2 cellular contexts compared by ENCODE assay signal in genomic region chr14:96002511-96002884, GRCh38.
TF ChIP-seq lines count a peak whose summit lies in the region.

No MANE protein-coding gene starts in this region.

TF ChIP-seq in HCT116, 20 proteins besides CTCF, POLR2A, EP300 and RAD21:
- TF ChIP-seq, protein P1, sequence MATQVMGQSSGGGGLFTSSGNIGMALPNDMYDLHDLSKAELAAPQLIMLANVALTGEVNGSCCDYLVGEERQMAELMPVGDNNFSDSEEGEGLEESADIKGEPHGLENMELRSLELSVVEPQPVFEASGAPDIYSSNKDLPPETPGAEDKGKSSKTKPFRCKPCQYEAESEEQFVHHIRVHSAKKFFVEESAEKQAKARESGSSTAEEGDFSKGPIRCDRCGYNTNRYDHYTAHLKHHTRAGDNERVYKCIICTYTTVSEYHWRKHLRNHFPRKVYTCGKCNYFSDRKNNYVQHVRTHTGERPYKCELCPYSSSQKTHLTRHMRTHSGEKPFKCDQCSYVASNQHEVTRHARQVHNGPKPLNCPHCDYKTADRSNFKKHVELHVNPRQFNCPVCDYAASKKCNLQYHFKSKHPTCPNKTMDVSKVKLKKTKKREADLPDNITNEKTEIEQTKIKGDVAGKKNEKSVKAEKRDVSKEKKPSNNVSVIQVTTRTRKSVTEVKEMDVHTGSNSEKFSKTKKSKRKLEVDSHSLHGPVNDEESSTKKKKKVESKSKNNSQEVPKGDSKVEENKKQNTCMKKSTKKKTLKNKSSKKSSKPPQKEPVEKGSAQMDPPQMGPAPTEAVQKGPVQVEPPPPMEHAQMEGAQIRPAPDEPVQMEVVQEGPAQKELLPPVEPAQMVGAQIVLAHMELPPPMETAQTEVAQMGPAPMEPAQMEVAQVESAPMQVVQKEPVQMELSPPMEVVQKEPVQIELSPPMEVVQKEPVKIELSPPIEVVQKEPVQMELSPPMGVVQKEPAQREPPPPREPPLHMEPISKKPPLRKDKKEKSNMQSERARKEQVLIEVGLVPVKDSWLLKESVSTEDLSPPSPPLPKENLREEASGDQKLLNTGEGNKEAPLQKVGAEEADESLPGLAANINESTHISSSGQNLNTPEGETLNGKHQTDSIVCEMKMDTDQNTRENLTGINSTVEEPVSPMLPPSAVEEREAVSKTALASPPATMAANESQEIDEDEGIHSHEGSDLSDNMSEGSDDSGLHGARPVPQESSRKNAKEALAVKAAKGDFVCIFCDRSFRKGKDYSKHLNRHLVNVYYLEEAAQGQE (IDR thresholded peaks at IDR 0.05; ENCODE audit: low read depth) = no peak
- TF ChIP-seq SIN3A (IDR thresholded peaks at IDR 0.05; ENCODE audit: low read depth) (no peak), ZNF274 (IDR thresholded peaks at IDR 0.05; ENCODE audit: low read depth, low read length) (no peak), SP1 (IDR thresholded peaks at IDR 0.05; ENCODE audit: low read depth) (no peak), ZFX (IDR thresholded peaks at IDR 0.05) (no peak), TCF7L2 (IDR thresholded peaks at IDR 0.05; ENCODE audit: borderline replicate concordance, extremely low read depth, insufficient read depth, insufficient read length) (no peak), EZH2 (IDR thresholded peaks at IDR 0.05) (no peak), EZH2phosphoT487 (IDR thresholded peaks at IDR 0.05; ENCODE audit: borderline replicate concordance) (no peak), EGR1 (IDR thresholded peaks at IDR 0.05; ENCODE audit: low read depth) (no peak), FOSL1 (IDR thresholded peaks at IDR 0.05; ENCODE audit: low read depth) (no peak), JUND (IDR thresholded peaks at IDR 0.05) (no peak), YY1 (IDR thresholded peaks at IDR 0.05; ENCODE audit: extremely low read depth, insufficient replicate concordance, low read depth, low read length) (no peak), SRF (IDR thresholded peaks at IDR 0.05; ENCODE audit: low read depth) (no peak), CBX3 (IDR thresholded peaks at IDR 0.05; ENCODE audit: low read depth) (no peak)
- TF ChIP-seq, protein P2, sequence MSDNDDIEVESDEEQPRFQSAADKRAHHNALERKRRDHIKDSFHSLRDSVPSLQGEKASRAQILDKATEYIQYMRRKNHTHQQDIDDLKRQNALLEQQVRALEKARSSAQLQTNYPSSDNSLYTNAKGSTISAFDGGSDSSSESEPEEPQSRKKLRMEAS (IDR thresholded peaks at IDR 0.05) = no peak
- TF ChIP-seq, protein P3, sequence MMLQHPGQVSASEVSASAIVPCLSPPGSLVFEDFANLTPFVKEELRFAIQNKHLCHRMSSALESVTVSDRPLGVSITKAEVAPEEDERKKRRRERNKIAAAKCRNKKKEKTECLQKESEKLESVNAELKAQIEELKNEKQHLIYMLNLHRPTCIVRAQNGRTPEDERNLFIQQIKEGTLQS (IDR thresholded peaks at IDR 0.05) = no peak

TF ChIP-seq in HepG2, 621 proteins besides CTCF, POLR2A, EP300 and RAD21:
- TF ChIP-seq, protein P4, sequence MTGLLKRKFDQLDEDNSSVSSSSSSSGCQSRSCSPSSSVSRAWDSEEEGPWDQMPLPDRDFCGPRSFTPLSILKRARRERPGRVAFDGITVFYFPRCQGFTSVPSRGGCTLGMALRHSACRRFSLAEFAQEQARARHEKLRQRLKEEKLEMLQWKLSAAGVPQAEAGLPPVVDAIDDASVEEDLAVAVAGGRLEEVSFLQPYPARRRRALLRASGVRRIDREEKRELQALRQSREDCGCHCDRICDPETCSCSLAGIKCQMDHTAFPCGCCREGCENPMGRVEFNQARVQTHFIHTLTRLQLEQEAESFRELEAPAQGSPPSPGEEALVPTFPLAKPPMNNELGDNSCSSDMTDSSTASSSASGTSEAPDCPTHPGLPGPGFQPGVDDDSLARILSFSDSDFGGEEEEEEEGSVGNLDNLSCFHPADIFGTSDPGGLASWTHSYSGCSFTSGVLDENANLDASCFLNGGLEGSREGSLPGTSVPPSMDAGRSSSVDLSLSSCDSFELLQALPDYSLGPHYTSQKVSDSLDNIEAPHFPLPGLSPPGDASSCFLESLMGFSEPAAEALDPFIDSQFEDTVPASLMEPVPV (CRISPR knock-in tag; IDR thresholded peaks at IDR 0.05) = no peak
- TF ChIP-seq ZNF383 (CRISPR knock-in tag; IDR thresholded peaks at IDR 0.05; ENCODE audit: borderline replicate concordance) (no peak), ZNF891 (CRISPR knock-in tag; IDR thresholded peaks at IDR 0.05) (no peak), SRSF1 (optimal IDR thresholded peaks at IDR 0.05; ENCODE audit: low read depth, low read length) (no peak), HNRNPUL1 (IDR thresholded peaks at IDR 0.05; ENCODE audit: low read depth, low read length) (no peak), ZNF7 (CRISPR knock-in tag; IDR thresholded peaks at IDR 0.05) (no peak), HNRNPLL (IDR thresholded peaks at IDR 0.05; ENCODE audit: low read depth, low read length, poor library complexity, severe bottlenecking) (no peak), NR2F2 (IDR thresholded peaks at IDR 0.05; ENCODE audit: borderline replicate concordance, low read depth) (no peak), NR2C2 (CRISPR knock-in tag; IDR thresholded peaks at IDR 0.05; ENCODE audit: borderline replicate concordance) (no peak), ZNF160 (CRISPR knock-in tag; IDR thresholded peaks at IDR 0.05) (no peak), PTBP1 (IDR thresholded peaks at IDR 0.05; ENCODE audit: low read depth, low read length, poor library complexity, severe bottlenecking) (no peak), CHCHD3 (CRISPR knock-in tag; IDR thresholded peaks at IDR 0.05) (no peak), HMGA1 (CRISPR knock-in tag; conservative IDR thresholded peaks at IDR 0.05) (no peak), ETV6 (CRISPR knock-in tag; conservative IDR thresholded peaks at IDR 0.05) (no peak), ISL2 (CRISPR knock-in tag; IDR thresholded peaks at IDR 0.05) (no peak), MBD4 (IDR thresholded peaks at IDR 0.05; ENCODE audit: borderline replicate concordance, low read length) (no peak)
